Comparison of ENCODE assay signal across 2 cellular contexts in genomic region chr12:116078396-116078795, GRCh38.
TF ChIP-seq lines count a peak whose summit lies in the region.

No MANE protein-coding gene starts in this region.

TF ChIP-seq in GM23338, 12 proteins besides CTCF, POLR2A, EP300 and RAD21 (continued from another document):
- TF ChIP-seq ZNF462 (CRISPR knock-in tag; IDR thresholded peaks at IDR 0.05) = no peak
- no peak for TF ChIP-seq CREB1 (CRISPR knock-in tag; IDR thresholded peaks at IDR 0.05; ENCODE audit: low read depth)
- TF ChIP-seq ETS1 (IDR thresholded peaks at IDR 0.05) = no peak
- no peak for TF ChIP-seq ZNF114 (CRISPR knock-in tag; IDR thresholded peaks at IDR 0.05)
- TF ChIP-seq STAT1 (IDR thresholded peaks at IDR 0.05; ENCODE audit: unreplicated experiment) = no peak
- no peak for TF ChIP-seq NANOG (IDR thresholded peaks at IDR 0.05; ENCODE audit: borderline replicate concordance)
TF ChIP-seq in GM23338: peak in this region for 0.

TF ChIP-seq in GM12878, 131 proteins besides CTCF, POLR2A, EP300 and RAD21 (continued from another document):
- peak; percentile 39; the same call in 1 of the 2 replicates for TF ChIP-seq ZBTB40 (IDR thresholded peaks at IDR 0.05; ENCODE audit: borderline replicate concordance)
